Comparison of ENCODE assay signal across 1 cellular context in genomic region chr15:55434989-55435825, GRCh38.
TF ChIP-seq lines count a peak whose summit lies in the region.

No MANE protein-coding gene starts in this region.

TF ChIP-seq in K562, 482 proteins besides CTCF, POLR2A, EP300 and RAD21:
- no peak for TF ChIP-seq PBX2 (CRISPR knock-in tag; IDR thresholded peaks at IDR 0.05; ENCODE audit: low read depth)
- TF ChIP-seq PBX2 (tag; conservative IDR thresholded peaks at IDR 0.05; ENCODE audit: low read depth): no peak
- TF ChIP-seq MCM2 (IDR thresholded peaks at IDR 0.05; ENCODE audit: low read depth): no peak
- no peak for TF ChIP-seq ZNF41 (CRISPR knock-in tag; conservative IDR thresholded peaks at IDR 0.05)
- TF ChIP-seq COPS2 (conservative IDR thresholded peaks at IDR 0.05): no peak
- no peak for TF ChIP-seq ZZZ3 (IDR thresholded peaks at IDR 0.05)
- TF ChIP-seq LCOR (CRISPR knock-in tag; IDR thresholded peaks at IDR 0.05): no peak
- TF ChIP-seq ZNF197 (CRISPR knock-in tag; IDR thresholded peaks at IDR 0.05; ENCODE audit: low read depth): no peak
- 0 out of 2 replicates have a peak, but pooled peaks have one; percentile 37 for TF ChIP-seq ARID2 (IDR thresholded peaks at IDR 0.05)
- no peak for TF ChIP-seq ZNF77 (CRISPR knock-in tag; IDR thresholded peaks at IDR 0.05)
- 0 out of 2 replicates have a peak, but pooled peaks have one; percentile 16 for TF ChIP-seq CC2D1A (IDR thresholded peaks at IDR 0.05)
- no peak for TF ChIP-seq PKNOX1 (IDR thresholded peaks at IDR 0.05)
- TF ChIP-seq ZNF586 (CRISPR knock-in tag; conservative IDR thresholded peaks at IDR 0.05): no peak
- no peak for TF ChIP-seq SAP30 (IDR thresholded peaks at IDR 0.05; ENCODE audit: borderline replicate concordance, insufficient read depth, low read depth, low read length, poor library complexity, severe bottlenecking)
- no peak for TF ChIP-seq ZKSCAN3 (CRISPR knock-in tag; IDR thresholded peaks at IDR 0.05)
- TF ChIP-seq PCBP2 (IDR thresholded peaks at IDR 0.05; ENCODE audit: low read depth, low read length, poor library complexity, severe bottlenecking): no peak
- no peak for TF ChIP-seq ZNF431 (CRISPR knock-in tag; IDR thresholded peaks at IDR 0.05)
- TF ChIP-seq KLF13 (tag; IDR thresholded peaks at IDR 0.05; ENCODE audit: borderline replicate concordance, low read depth): no peak
- TF ChIP-seq ZNF79 (CRISPR knock-in tag; IDR thresholded peaks at IDR 0.05; ENCODE audit: low read depth): no peak
- no peak for TF ChIP-seq CHD1 (IDR thresholded peaks at IDR 0.05; ENCODE audit: low read length)
- no peak for TF ChIP-seq HMGXB4 (CRISPR knock-in tag; IDR thresholded peaks at IDR 0.05)
- no peak for TF ChIP-seq HDAC3 (IDR thresholded peaks at IDR 0.05; ENCODE audit: borderline replicate concordance, partially characterized antibody)
- no peak for TF ChIP-seq SREBF1 (IDR thresholded peaks at IDR 0.05; ENCODE audit: borderline replicate concordance, low read depth, low read length)
- TF ChIP-seq TEAD1 (CRISPR knock-in tag; IDR thresholded peaks at IDR 0.05): no peak
- no peak for TF ChIP-seq ZBTB34 (CRISPR knock-in tag; IDR thresholded peaks at IDR 0.05)
- 0 out of 2 replicates have a peak, but pooled peaks have one; percentile 12 for TF ChIP-seq SOX6 (IDR thresholded peaks at IDR 0.05)
- no peak for TF ChIP-seq NCOA1 (IDR thresholded peaks at IDR 0.05; ENCODE audit: low read depth)
- 0 out of 2 replicates have a peak, but pooled peaks have one; percentile 39 for TF ChIP-seq DEAF1 (CRISPR knock-in tag; IDR thresholded peaks at IDR 0.05)
- TF ChIP-seq NFYB (IDR thresholded peaks at IDR 0.05; ENCODE audit: extremely low read depth, insufficient read length): no peak
- no peak for TF ChIP-seq ZNF239 (CRISPR knock-in tag; IDR thresholded peaks at IDR 0.05)
- peak; percentile 69 for TF ChIP-seq SMC3 (conservative IDR thresholded peaks at IDR 0.05; ENCODE audit: insufficient read depth, low read depth, low read length)
- TF ChIP-seq DIDO1 (tag; IDR thresholded peaks at IDR 0.05; ENCODE audit: low read depth): no peak
- TF ChIP-seq MTA1 (IDR thresholded peaks at IDR 0.05; ENCODE audit: borderline replicate concordance): no peak
TF ChIP-seq in K562: peak in this region for 5.
